In the genomic region with DNA sequence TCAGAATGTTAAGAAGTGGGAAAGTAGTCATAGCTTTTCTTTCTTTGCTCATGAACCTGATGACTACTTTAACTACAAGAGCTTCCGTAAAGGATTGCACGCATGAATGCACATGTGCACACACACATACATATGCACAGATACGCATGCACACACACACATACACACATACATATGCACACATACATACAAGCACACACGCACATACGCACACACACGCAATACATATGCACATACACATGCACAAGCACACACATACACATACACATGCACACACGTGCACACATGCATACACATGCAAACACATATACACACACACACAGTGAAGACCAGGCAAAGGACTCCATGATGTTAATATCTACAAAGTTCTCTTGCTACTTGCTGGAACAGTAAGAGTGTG, we compare ENCODE assay signal across 1 cellular context.
TF ChIP-seq lines count a peak whose summit lies in the region.

No MANE protein-coding gene starts in this region.

TF ChIP-seq in H1, 55 proteins besides CTCF, POLR2A, EP300 and RAD21:
- TF ChIP-seq POU5F1 (IDR thresholded peaks at IDR 0.05; ENCODE audit: low read depth, low read length) = no peak
- TF ChIP-seq ZNF274 (IDR thresholded peaks at IDR 0.05; ENCODE audit: borderline replicate concordance, extremely low read depth, low read length) = no peak
- no peak for TF ChIP-seq NANOG (IDR thresholded peaks at IDR 0.05; ENCODE audit: insufficient read depth, low read depth, low read length, poor library complexity, severe bottlenecking)
- TF ChIP-seq CHD1 (IDR thresholded peaks at IDR 0.05; ENCODE audit: low read depth, low read length) = no peak
- no peak for TF ChIP-seq MAFK (IDR thresholded peaks at IDR 0.05; ENCODE audit: low read depth, low read length)
- TF ChIP-seq EZH2 (IDR thresholded peaks at IDR 0.05; ENCODE audit: low read depth, low read length, severe bottlenecking) = no peak
- no peak for TF ChIP-seq RFX5 (IDR thresholded peaks at IDR 0.05; ENCODE audit: borderline replicate concordance, low read depth, low read length)
- TF ChIP-seq PHF8 (conservative IDR thresholded peaks at IDR 0.05; ENCODE audit: low read depth, low read length) = no peak
- no peak for TF ChIP-seq KDM1A (IDR thresholded peaks at IDR 0.05; ENCODE audit: borderline replicate concordance, low read length)
